In the genomic region with DNA sequence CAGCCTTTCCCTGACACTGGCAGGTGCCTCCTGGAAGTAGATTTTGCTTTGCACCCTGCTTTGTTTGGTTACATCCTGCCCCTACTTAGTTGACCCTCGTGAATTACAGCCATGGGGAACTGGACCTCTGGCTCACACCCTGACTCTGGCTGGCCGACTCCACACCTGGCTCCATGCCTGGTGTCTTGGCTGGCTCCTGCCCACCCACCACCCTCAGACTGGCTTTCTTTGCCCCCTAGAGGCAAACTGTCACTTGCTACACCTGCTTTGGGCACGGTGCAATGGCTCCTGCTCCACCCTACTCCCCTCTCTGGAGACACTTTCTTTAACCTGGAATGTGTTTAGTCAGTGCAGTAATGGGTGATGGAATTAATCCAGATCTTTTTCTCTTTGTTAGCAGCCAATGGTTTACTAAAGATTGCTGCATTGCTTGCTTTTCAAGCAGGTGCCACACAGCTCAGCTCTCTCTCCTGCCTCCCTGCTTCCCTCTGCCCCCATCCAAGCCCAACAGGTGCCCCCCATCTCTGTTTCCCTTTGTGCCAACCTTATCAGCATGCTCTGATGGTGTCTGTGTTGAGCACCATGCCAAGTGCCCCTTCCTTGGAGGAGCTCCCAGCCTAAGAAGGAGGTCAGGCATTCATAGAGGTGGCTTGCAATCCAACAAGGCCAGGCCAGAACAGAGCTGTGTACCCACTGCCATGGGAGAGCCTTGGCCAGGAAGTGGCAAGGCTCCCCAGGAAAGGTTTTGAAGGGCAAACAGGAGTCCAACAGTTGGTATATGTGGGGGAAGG, we compare ENCODE assay signal across 2 cellular contexts.
TF ChIP-seq lines count a peak whose summit lies in the region.

No MANE protein-coding gene starts in this region.

TF ChIP-seq in IMR-90, 13 proteins besides CTCF, POLR2A, EP300 and RAD21:
- TF ChIP-seq MAFK (IDR thresholded peaks at IDR 0.05; ENCODE audit: low read depth, low read length) (no peak), MXI1 (IDR thresholded peaks at IDR 0.05; ENCODE audit: borderline replicate concordance, low read depth, low read length) (no peak), NFE2L2 (IDR thresholded peaks at IDR 0.05; ENCODE audit: low read depth, low read length) (no peak), BHLHE40 (IDR thresholded peaks at IDR 0.05; ENCODE audit: low read depth, low read length) (no peak), FOS (IDR thresholded peaks at IDR 0.05; ENCODE audit: low read depth, low read length) (no peak), RFX5 (IDR thresholded peaks at IDR 0.05; ENCODE audit: low read depth, low read length) (no peak), CEBPB (IDR thresholded peaks at IDR 0.05; ENCODE audit: low read depth, low read length) (no peak), CHD1 (IDR thresholded peaks at IDR 0.05; ENCODE audit: low read depth, low read length) (no peak), RCOR1 (IDR thresholded peaks at IDR 0.05; ENCODE audit: insufficient replicate concordance, low read length) (no peak)
- TF ChIP-seq, protein P1, sequence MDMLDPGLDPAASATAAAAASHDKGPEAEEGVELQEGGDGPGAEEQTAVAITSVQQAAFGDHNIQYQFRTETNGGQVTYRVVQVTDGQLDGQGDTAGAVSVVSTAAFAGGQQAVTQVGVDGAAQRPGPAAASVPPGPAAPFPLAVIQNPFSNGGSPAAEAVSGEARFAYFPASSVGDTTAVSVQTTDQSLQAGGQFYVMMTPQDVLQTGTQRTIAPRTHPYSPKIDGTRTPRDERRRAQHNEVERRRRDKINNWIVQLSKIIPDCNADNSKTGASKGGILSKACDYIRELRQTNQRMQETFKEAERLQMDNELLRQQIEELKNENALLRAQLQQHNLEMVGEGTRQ (IDR thresholded peaks at IDR 0.05; ENCODE audit: low read depth, low read length): no peak
TF ChIP-seq in IMR-90: peak in this region for 0.

TF ChIP-seq in H1, 55 proteins besides CTCF, POLR2A, EP300 and RAD21:
- TF ChIP-seq MAFK (IDR thresholded peaks at IDR 0.05; ENCODE audit: low read depth, low read length): no peak
- no peak for TF ChIP-seq PHF8 (conservative IDR thresholded peaks at IDR 0.05; ENCODE audit: low read depth, low read length)
- TF ChIP-seq GTF2F1 (IDR thresholded peaks at IDR 0.05; ENCODE audit: borderline replicate concordance, low read depth, low read length): no peak
- TF ChIP-seq, protein P1 (IDR thresholded peaks at IDR 0.05; ENCODE audit: low read length): no peak
- no peak for TF ChIP-seq RNF2 (IDR thresholded peaks at IDR 0.05; ENCODE audit: borderline replicate concordance, low read depth, low read length, missing control alignments, poor library complexity, severe bottlenecking)
- no peak for TF ChIP-seq ASH2L (IDR thresholded peaks at IDR 0.05; ENCODE audit: low read length)
